ENCODE assay signal across 11 cellular contexts in genomic region chr10:13102002-13102794, GRCh38. TPM values are rescaled to one million over a fixed set of nuclear protein-coding genes. Genes with fewer than 3 reads are reported as not detected.
A peak's percentile ranks its signal among the peaks of the same experiment; 100 is the strongest.
DNase-seq lines count a peak whose midpoint lies in the region; ATAC-seq and TF ChIP-seq lines count a peak whose summit lies in the region.
"Had no signal": no experiment of that assay in that cellular context is flagged by ENCODE, and none has a peak within 500 bp of the region (broad histone marks: within the 10 kb centered on the region; RNA-seq: fewer than 3 reads in every experiment).

No MANE protein-coding gene starts in this region.

- H3K4me1 ChIP-seq in Peyer's patch (peaks cover 0 to 43% (median 0%) of the 10 kb centered on the region in 4 donors), esophagus (ENCODE audit: control insufficient read depth in 2 of 2, insufficient read depth in 2 of 2, low read length in 1 of 2) (peaks cover 0 to 4% of the 10 kb centered on the region in 2 donors)

- H3K9me3 ChIP-seq in CD4-positive, alpha-beta T cell (ENCODE audit: control insufficient read depth, low read length): no peaks in the 10 kb centered on the region
- H3K9me3 ChIP-seq in Peyer's patch (no peaks in the 10 kb centered on the region), esophagus (ENCODE audit: control insufficient read depth in 2 of 2, insufficient read depth in 1 of 2, low read depth in 1 of 2, low read length in 1 of 2) (no peaks in the 10 kb centered on the region)

- CTCF ChIA-PET in CD4-positive, alpha-beta T cell (lab: Charles Lee): no interaction called here

- POLR2A ChIA-PET in CD4-positive, alpha-beta T cell (lab: Charles Lee): interaction anchor here (1.2 to 1.7 kb wide), 2 partner anchors 9 to 200 kb away, joined by 3 to 4 read pairs; no protein-coding TSS in a partner anchor

- H3K9me3 Mint-ChIP-seq in CD4-positive, alpha-beta T cell: no peaks in the 10 kb centered on the region
- H3K9me3 Mint-ChIP-seq in natural killer cell: no peaks in the 10 kb centered on the region

- 71 to 72% methylated on average over 13 of the region's 13 CpGs for WGBS in esophagus, 2 donors

- H3K36me3 Mint-ChIP-seq in CD4-positive, alpha-beta T cell (ENCODE audit: low read depth): peaks cover 31% of the 10 kb centered on the region
- no peaks in the 10 kb centered on the region for H3K36me3 Mint-ChIP-seq in natural killer cell

- H3K27me3 Mint-ChIP-seq in CD4-positive, alpha-beta T cell: no peaks in the 10 kb centered on the region
- H3K27me3 Mint-ChIP-seq in natural killer cell (ENCODE audit: low read depth in 2 of 2): no peaks in the 10 kb centered on the region

- H3K27ac ChIP-seq in CD4-positive, alpha-beta T cell (ENCODE audit: low read depth, low read length): no peak overlapping the region
- peak overlapping the region; percentile 4 to 98 (median 37) for H3K27ac ChIP-seq in Peyer's patch
- peak overlapping the region; percentile 4 to 56 for H3K27ac ChIP-seq in esophagus (ENCODE audit: low read depth in 2 of 2, low read length in 1 of 2)
- H3K27ac ChIP-seq: VCaP had no signal

- no peak for TF ChIP-seq CTCF in CD4-positive, alpha-beta T cell (IDR thresholded peaks at IDR 0.05)
- no peak for TF ChIP-seq CTCF in Peyer's patch (IDR thresholded peaks at IDR 0.05)
- TF ChIP-seq CTCF in natural killer cell (IDR thresholded peaks at IDR 0.05): no peak

- no peak for ATAC-seq in CD4-positive, alpha-beta T cell (ENCODE audit: poor library complexity)
- ATAC-seq in natural killer cell: no peak

- DNase-seq in CD4-positive, alpha-beta T cell: no peak
- no peak for DNase-seq in Peyer's patch
- no peak for DNase-seq in natural killer cell
- DNase-seq in posterior vena cava (ENCODE audit: low spot score): no peak
- DNase-seq in NCI-H2171 treated with DMSO at 0.1 percent for 48 hours (lab: John Stamatoyannopoulos, UW): no peak
- DNase-seq in cerebellum (ENCODE audit: low spot score): no peak
- DNase-seq in NCI-H2081 (lab: John Stamatoyannopoulos, UW): no peak
- DNase-seq: NCI-H2081 treated with DMSO at 0.1 percent for 48 hours; stimulated activated CD4-positive, alpha-beta T cell treated with anti-CD3 and anti-CD28 coated beads, Interleukin-2, amount 100 ng/mL, for 24 hours had no signal

- H3K4me1 Mint-ChIP-seq in CD4-positive, alpha-beta T cell (ENCODE audit: low read depth): peaks cover 69% of the 10 kb centered on the region
- peaks cover 63 to 70% of the 10 kb centered on the region in 2 donors for H3K4me1 Mint-ChIP-seq in natural killer cell

- intact Hi-C loops in CD4-positive, alpha-beta T cell (cut with DNase I, micrococcal nuclease): loop anchor here in 1 of 2 experiments (5.0 kb wide), 1 partner anchor 840 kb away; no protein-coding TSS in a partner anchor
- intact Hi-C loops in natural killer cell (cut with micrococcal nuclease) (loop anchor here (10.0 kb wide), 1 partner anchor 907 kb away; the partner anchor contains the start of genes CDC123 and NUDT5), posterior vena cava (cut with DNase I) (no loop called here)

- H3K27me3 ChIP-seq in CD4-positive, alpha-beta T cell (ENCODE audit: control insufficient read depth, insufficient read depth, low read length): no peaks in the 10 kb centered on the region
- no peaks in the 10 kb centered on the region for H3K27me3 ChIP-seq in Peyer's patch
- no peaks in the 10 kb centered on the region for H3K27me3 ChIP-seq in esophagus (ENCODE audit: control insufficient read depth in 1 of 2, insufficient read depth in 2 of 2, low read length in 2 of 2)

- H3K4me3 ChIP-seq in Peyer's patch: peak overlapping the region in 2 of 4 donors; percentile 35 to 91
- peak overlapping the region; percentile 20 to 33 for H3K4me3 ChIP-seq in esophagus (ENCODE audit: low read depth in 1 of 2, low read length in 2 of 2)

- H3K27ac Mint-ChIP-seq in CD4-positive, alpha-beta T cell: peak overlapping the region; percentile 95
- peak overlapping the region; percentile 89 to 92 for H3K27ac Mint-ChIP-seq in natural killer cell

- TF ChIP-seq POLR2A in Peyer's patch (IDR thresholded peaks at IDR 0.05): no peak

- H3K36me3 ChIP-seq in Peyer's patch (no peaks in the 10 kb centered on the region), esophagus (ENCODE audit: control insufficient read depth in 2 of 2, insufficient read depth in 2 of 2, low read length in 1 of 2) (no peaks in the 10 kb centered on the region)

- H3K4me3 Mint-ChIP-seq in CD4-positive, alpha-beta T cell: peak overlapping the region; percentile 71
- H3K4me3 Mint-ChIP-seq in natural killer cell: peak overlapping the region; percentile 78

RNA-seq across cellular contexts. Expression of gene OPTN, which starts 2.2 kb away (rescaled TPM):
- 10 to 100 TPM; 86.8 to 99.6 TPM for total RNA-seq in CD4-positive, alpha-beta T cell
- total RNA-seq in Peyer's patch (100 to 1,000 TPM in 2 of 4 donors, 10 to 100 TPM in 2; 68.0 to 111 (median 90.7) TPM), natural killer cell (100 to 1,000 TPM; 140 to 177 (median 161) TPM), posterior vena cava (10 to 100 TPM; 71.2 to 99.2 TPM), cerebellum (44.6 TPM)
- 10 to 100 TPM; 29.1 to 34.2 TPM for polyA plus RNA-seq in esophagus

RNA-seq across cellular contexts. Expression of gene MCM10, which starts 59.2 kb away (rescaled TPM):
- under 1 TPM; 0.16 to 0.50 TPM for total RNA-seq in CD4-positive, alpha-beta T cell
- total RNA-seq in Peyer's patch (10 to 100 TPM in 1 of 4 donors, 1 to 10 TPM in 3; 1.3 to 15.7 (median 4.0) TPM), natural killer cell (1 to 10 TPM in 2 of 3 donors, under 1 TPM in 1; 0.73 to 2.9 (median 1.3) TPM), posterior vena cava (under 1 TPM; 0.23 to 0.76 TPM), cerebellum (6.4 TPM)
- 1 to 10 TPM; 1.4 to 2.6 TPM for polyA plus RNA-seq in esophagus
